ENCODE assay signal across 8 cellular contexts in the genomic region with DNA sequence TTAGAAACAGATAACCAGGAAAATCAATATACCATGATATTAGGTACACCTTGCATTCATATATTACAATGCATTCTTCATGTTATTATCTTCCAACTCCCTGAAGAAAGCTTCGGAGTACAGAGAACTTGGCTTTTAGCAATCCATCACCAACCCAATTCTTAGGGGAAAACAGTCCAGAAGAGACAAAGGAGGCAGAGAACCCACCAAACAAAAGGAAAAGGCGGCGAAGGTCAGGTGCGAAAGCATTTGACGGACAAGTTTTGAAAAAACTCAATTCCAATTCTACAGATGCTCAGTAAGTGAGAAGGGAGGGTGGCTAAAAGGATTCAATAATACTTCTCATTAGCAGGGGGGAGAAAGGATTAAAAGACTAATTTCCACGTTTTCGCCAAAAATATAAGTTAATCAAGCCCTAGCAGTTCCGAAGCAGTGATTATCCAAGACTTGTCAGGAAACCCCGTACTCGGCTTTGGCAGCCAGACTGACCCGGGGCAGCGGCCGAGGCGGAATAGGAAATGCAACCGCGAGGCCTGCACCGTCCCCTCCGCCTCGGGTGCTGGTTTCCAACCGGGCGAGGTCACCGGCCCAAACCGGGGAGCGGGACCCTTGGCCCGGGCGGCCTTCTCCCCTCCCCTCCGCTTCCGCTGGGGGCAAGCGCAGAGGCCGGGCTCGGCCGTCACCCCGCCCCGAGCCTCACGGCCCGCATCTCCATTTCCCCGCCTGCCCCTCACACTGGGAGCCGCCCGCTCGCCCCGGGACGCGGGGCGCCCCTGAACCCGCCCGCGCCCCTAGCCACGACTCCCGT. TPM values are rescaled to one million over a fixed set of nuclear protein-coding genes. Genes with fewer than 3 reads are reported as not detected.
DNase-seq lines count a peak whose midpoint lies in the region; ATAC-seq and TF ChIP-seq lines count a peak whose summit lies in the region.

No MANE protein-coding gene starts in this region.

- no peak for TF ChIP-seq CTCF in 22Rv1 (IDR thresholded peaks at IDR 0.05)

- H3K27ac ChIP-seq in 22Rv1 (peak overlapping the region; percentile 98), right cardiac atrium (ENCODE audit: low read length) (peak overlapping the region; percentile 99)

- H3K4me3 ChIP-seq in right cardiac atrium (ENCODE audit: low read length): peak overlapping the region; percentile 79

- no peaks in the 10 kb centered on the region for H3K9me3 ChIP-seq in right cardiac atrium (ENCODE audit: control insufficient read depth, low read length)

- no peaks in the 10 kb centered on the region for H3K27me3 ChIP-seq in right cardiac atrium (ENCODE audit: control insufficient read depth, insufficient read depth)

- peak; percentile 8 for ATAC-seq in GM18520 (IDR thresholded peaks at IDR 0.05; ENCODE audit: unreplicated experiment)
- ATAC-seq in HG03097 (IDR thresholded peaks at IDR 0.05; ENCODE audit: low FRiP score, unreplicated experiment): peak; percentile 28
- ATAC-seq in right cardiac atrium: peak; percentile 60 to 71

- peaks cover 3% of the 10 kb centered on the region for H3K4me1 ChIP-seq in right cardiac atrium (ENCODE audit: control insufficient read depth, insufficient read depth, low read length)

- under 1% methylated on average over 49 of the region's 49 CpGs for WGBS in right cardiac atrium

- intact Hi-C loops in right cardiac atrium (cut with DNase I): loop anchor here in 2 of 4 donors (5.0 to 10.0 kb wide), 3 partner anchors 58 to 75 kb away; partner anchors contain the start of gene ANKRD16 (in 1 of the 2)

- DNase-seq in SHP77 treated with DMSO at 0.1 percent for 48 hours (lab: John Stamatoyannopoulos, UW) (peak; percentile 14), amniotic epithelial cell (ENCODE audit: low read depth) (peak; percentile 12), right cardiac atrium (peak; percentile 57 to 82 (median 82)), putamen (ENCODE audit: low spot score) (peak; percentile 33), KG1 (lab: John Stamatoyannopoulos, UW) (no peak)

RNA-seq across cellular contexts. Expression of gene GDI2, which starts 0.7 kb away (rescaled TPM):
- total RNA-seq in right cardiac atrium: 100 to 1,000 TPM in 3 of 4 donors, 10 to 100 TPM in 1; 97.7 to 111 (median 105) TPM
- 47.5 TPM for polyA plus RNA-seq in right cardiac atrium

Comparison
In these comparisons a context has a peak if more than half of its experiments do, and no peak if none do; other contexts are left out.
1. ATAC-seq: peak in every context shown above with its lines; median percentile 66 in right cardiac atrium; 28 in HG03097; 8 in GM18520.